ENCODE assay signal across 2 cellular contexts in the genomic region with DNA sequence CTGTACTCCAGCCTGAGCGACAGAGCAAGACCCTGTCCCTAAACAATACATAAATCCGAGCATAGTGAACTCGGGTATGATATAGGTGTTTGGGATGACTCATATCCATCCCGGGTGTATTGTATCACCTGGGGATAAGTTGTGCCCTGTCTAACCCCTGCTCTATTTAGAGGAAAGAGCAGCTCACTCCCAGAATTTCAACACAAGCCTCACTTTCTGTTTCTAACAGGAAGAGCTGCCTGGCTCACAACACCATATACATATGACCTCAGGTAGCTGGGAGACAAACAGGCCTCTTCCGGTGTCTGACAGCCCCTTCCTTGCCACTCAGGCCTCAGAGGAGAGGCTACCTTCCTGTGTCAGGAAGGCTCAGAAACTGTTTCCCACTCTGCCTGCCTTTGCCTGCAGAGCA.
TF ChIP-seq lines count a peak whose summit lies in the region.

No MANE protein-coding gene starts in this region.

TF ChIP-seq in HCT116, 20 proteins besides CTCF, POLR2A, EP300 and RAD21:
- TF ChIP-seq, protein P1, sequence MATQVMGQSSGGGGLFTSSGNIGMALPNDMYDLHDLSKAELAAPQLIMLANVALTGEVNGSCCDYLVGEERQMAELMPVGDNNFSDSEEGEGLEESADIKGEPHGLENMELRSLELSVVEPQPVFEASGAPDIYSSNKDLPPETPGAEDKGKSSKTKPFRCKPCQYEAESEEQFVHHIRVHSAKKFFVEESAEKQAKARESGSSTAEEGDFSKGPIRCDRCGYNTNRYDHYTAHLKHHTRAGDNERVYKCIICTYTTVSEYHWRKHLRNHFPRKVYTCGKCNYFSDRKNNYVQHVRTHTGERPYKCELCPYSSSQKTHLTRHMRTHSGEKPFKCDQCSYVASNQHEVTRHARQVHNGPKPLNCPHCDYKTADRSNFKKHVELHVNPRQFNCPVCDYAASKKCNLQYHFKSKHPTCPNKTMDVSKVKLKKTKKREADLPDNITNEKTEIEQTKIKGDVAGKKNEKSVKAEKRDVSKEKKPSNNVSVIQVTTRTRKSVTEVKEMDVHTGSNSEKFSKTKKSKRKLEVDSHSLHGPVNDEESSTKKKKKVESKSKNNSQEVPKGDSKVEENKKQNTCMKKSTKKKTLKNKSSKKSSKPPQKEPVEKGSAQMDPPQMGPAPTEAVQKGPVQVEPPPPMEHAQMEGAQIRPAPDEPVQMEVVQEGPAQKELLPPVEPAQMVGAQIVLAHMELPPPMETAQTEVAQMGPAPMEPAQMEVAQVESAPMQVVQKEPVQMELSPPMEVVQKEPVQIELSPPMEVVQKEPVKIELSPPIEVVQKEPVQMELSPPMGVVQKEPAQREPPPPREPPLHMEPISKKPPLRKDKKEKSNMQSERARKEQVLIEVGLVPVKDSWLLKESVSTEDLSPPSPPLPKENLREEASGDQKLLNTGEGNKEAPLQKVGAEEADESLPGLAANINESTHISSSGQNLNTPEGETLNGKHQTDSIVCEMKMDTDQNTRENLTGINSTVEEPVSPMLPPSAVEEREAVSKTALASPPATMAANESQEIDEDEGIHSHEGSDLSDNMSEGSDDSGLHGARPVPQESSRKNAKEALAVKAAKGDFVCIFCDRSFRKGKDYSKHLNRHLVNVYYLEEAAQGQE (IDR thresholded peaks at IDR 0.05; ENCODE audit: low read depth), result no peak
- no peak for TF ChIP-seq CBX3 (IDR thresholded peaks at IDR 0.05; ENCODE audit: low read depth)
- TF ChIP-seq ZNF274 (IDR thresholded peaks at IDR 0.05; ENCODE audit: low read depth, low read length), result no peak
- TF ChIP-seq TCF7L2 (IDR thresholded peaks at IDR 0.05; ENCODE audit: borderline replicate concordance, extremely low read depth, insufficient read depth, insufficient read length), result no peak
- TF ChIP-seq SIN3A (IDR thresholded peaks at IDR 0.05; ENCODE audit: low read depth), result no peak
- TF ChIP-seq SP1 (IDR thresholded peaks at IDR 0.05; ENCODE audit: low read depth), result peak; percentile 21; the same call in 1 of the 2 replicates
- TF ChIP-seq EGR1 (IDR thresholded peaks at IDR 0.05; ENCODE audit: low read depth), result no peak
- no peak for TF ChIP-seq JUND (IDR thresholded peaks at IDR 0.05)
- no peak for TF ChIP-seq YY1 (IDR thresholded peaks at IDR 0.05; ENCODE audit: extremely low read depth, insufficient replicate concordance, low read depth, low read length)
- TF ChIP-seq CEBPB (IDR thresholded peaks at IDR 0.05; ENCODE audit: low read depth), result no peak
- TF ChIP-seq FOSL1 (IDR thresholded peaks at IDR 0.05; ENCODE audit: low read depth), result 0 out of 2 replicates have a peak, but pooled peaks have one; percentile 43

TF ChIP-seq in H1, 55 proteins besides CTCF, POLR2A, EP300 and RAD21:
- TF ChIP-seq SP1 (IDR thresholded peaks at IDR 0.05; ENCODE audit: low read depth, low read length) (no peak), HDAC6 (IDR thresholded peaks at IDR 0.05; ENCODE audit: low read depth, low read length) (no peak), BACH1 (IDR thresholded peaks at IDR 0.05; ENCODE audit: low read length) (no peak), SAP30 (IDR thresholded peaks at IDR 0.05; ENCODE audit: insufficient read depth, insufficient replicate concordance, low read length) (no peak), MAFK (IDR thresholded peaks at IDR 0.05; ENCODE audit: low read depth, low read length) (no peak), POU5F1 (IDR thresholded peaks at IDR 0.05; ENCODE audit: low read depth, low read length) (no peak), KDM1A (IDR thresholded peaks at IDR 0.05; ENCODE audit: borderline replicate concordance, low read length) (no peak), SP4 (IDR thresholded peaks at IDR 0.05; ENCODE audit: low read length) (no peak), GTF2F1 (IDR thresholded peaks at IDR 0.05; ENCODE audit: borderline replicate concordance, low read depth, low read length) (no peak), POLR2AphosphoS5 (IDR thresholded peaks at IDR 0.05; ENCODE audit: low read depth, low read length) (no peak)
TF ChIP-seq in H1: peak in this region for 0.
